Comparison of ENCODE assay signal across 8 cellular contexts in genomic region chr12:117367006-117367638, GRCh38. TPM values are rescaled to one million over a fixed set of nuclear protein-coding genes. Genes with fewer than 3 reads are reported as not detected.
DNase-seq lines count a peak whose midpoint lies in the region; ATAC-seq and TF ChIP-seq lines count a peak whose summit lies in the region.

No MANE protein-coding gene starts in this region.

- H3K9me3 ChIP-seq in GM23248 (ENCODE audit: low read depth): no peaks in the 10 kb centered on the region

- H3K4me1 Mint-ChIP-seq in CD14-positive monocyte (peaks cover 8% of the 10 kb centered on the region), endothelial cell (ENCODE audit: unreplicated experiment) (peaks cover 21% of the 10 kb centered on the region)
- no peaks in the 10 kb centered on the region for H3K4me1 Mint-ChIP-seq in activated CD4-positive, alpha-beta T cell treated with anti-CD3 and anti-CD28 coated beads, Interleukin-2, amount 10 ng/mL, durations not matched to agents 24 days and 14 days
- no peaks in the 10 kb centered on the region for H3K4me1 Mint-ChIP-seq in activated T-helper 17 cell treated with anti-CD3 and anti-CD28 coated beads, Interleukin-2, amount 50 U/mL, for 72 hours

- no peaks in the 10 kb centered on the region for H3K79me2 ChIP-seq in GM23248 (ENCODE audit: insufficient read depth)

- H3K27ac ChIP-seq in GM23248: no peak overlapping the region

- H3K36me3 Mint-ChIP-seq in CD14-positive monocyte: no peaks in the 10 kb centered on the region
- no peaks in the 10 kb centered on the region for H3K36me3 Mint-ChIP-seq in activated CD4-positive, alpha-beta T cell treated with anti-CD3 and anti-CD28 coated beads, Interleukin-2, amount 10 ng/mL, durations not matched to agents 24 days and 14 days (ENCODE audit: low read depth)
- H3K36me3 Mint-ChIP-seq in endothelial cell (ENCODE audit: low read depth, unreplicated experiment): no peaks in the 10 kb centered on the region
- no peaks in the 10 kb centered on the region for H3K36me3 Mint-ChIP-seq in activated T-helper 17 cell treated with anti-CD3 and anti-CD28 coated beads, Interleukin-2, amount 50 U/mL, for 72 hours (ENCODE audit: low read depth)

- H3K4me3 Mint-ChIP-seq in CD14-positive monocyte: no peak overlapping the region
- no peak overlapping the region for H3K4me3 Mint-ChIP-seq in activated CD4-positive, alpha-beta T cell treated with anti-CD3 and anti-CD28 coated beads, Interleukin-2, amount 10 ng/mL, durations not matched to agents 24 days and 14 days
- no peak overlapping the region for H3K4me3 Mint-ChIP-seq in endothelial cell (ENCODE audit: unreplicated experiment)
- no peak overlapping the region for H3K4me3 Mint-ChIP-seq in activated T-helper 17 cell treated with anti-CD3 and anti-CD28 coated beads, Interleukin-2, amount 50 U/mL, for 72 hours

- no peaks in the 10 kb centered on the region for H3K9me2 ChIP-seq in GM23248 (ENCODE audit: insufficient read depth)

- no peak overlapping the region for H2AFZ ChIP-seq in GM23248

- 10% methylated on average over 12 of the region's 12 CpGs for WGBS in GM23248 (ENCODE audit: low coverage in 1 of 2, low lambda C conversion rate in 2 of 2, missing lambda C conversion rate in 2 of 2), 2 experiments

- no peak overlapping the region for H3K27ac Mint-ChIP-seq in CD14-positive monocyte
- no peak overlapping the region for H3K27ac Mint-ChIP-seq in activated CD4-positive, alpha-beta T cell treated with anti-CD3 and anti-CD28 coated beads, Interleukin-2, amount 10 ng/mL, durations not matched to agents 24 days and 14 days
- no peak overlapping the region for H3K27ac Mint-ChIP-seq in endothelial cell (ENCODE audit: unreplicated experiment)
- no peak overlapping the region for H3K27ac Mint-ChIP-seq in activated T-helper 17 cell treated with anti-CD3 and anti-CD28 coated beads, Interleukin-2, amount 50 U/mL, for 72 hours

- DNase-seq in CD14-positive monocyte (ENCODE audit: low spot score) (no peak), GM23248 (peak; percentile 63), NCI-H2171 treated with DMSO at 0.1 percent for 48 hours (lab: John Stamatoyannopoulos, UW) (peak; percentile 82), endothelial cell (ENCODE audit: low spot score) (peak; percentile 89), medulla oblongata (ENCODE audit: extremely low spot score) (peak; percentile 86)
- peak; percentile 86 for DNase-seq in activated CD4-positive, alpha-beta T cell treated with anti-CD3 and anti-CD28 coated beads, Interleukin-2, amount 10 ng/mL, durations not matched to agents 24 days and 14 days
- DNase-seq in stimulated activated CD8-positive, alpha-beta memory T cell treated with anti-CD3 and anti-CD28 coated beads, Interleukin-7, amount 100 ng/mL, for 24 hours (ENCODE audit: low read depth): peak; percentile 26

- TF ChIP-seq CTCF in CD14-positive monocyte (IDR thresholded peaks at IDR 0.05): peak; percentile 95
- TF ChIP-seq CTCF in endothelial cell (IDR thresholded peaks at IDR 0.05; ENCODE audit: unreplicated experiment): peak; percentile 93

- H3K9ac ChIP-seq in GM23248: no peak overlapping the region

- in situ Hi-C loops in GM23248 (cut with MboI): loop anchor here (10.0 kb wide), 1 partner anchor 468 kb away; no protein-coding TSS in a partner anchor

- no peak for ATAC-seq in activated T-helper 17 cell treated with anti-CD3 and anti-CD28 coated beads, Interleukin-2, amount 50 U/mL, for 72 hours (replicated peaks)

- H3K9me3 Mint-ChIP-seq in CD14-positive monocyte (peaks cover 0 to 7% (median 4%) of the 10 kb centered on the region in 7 donors), endothelial cell (ENCODE audit: unreplicated experiment) (no peaks in the 10 kb centered on the region)
- H3K9me3 Mint-ChIP-seq in activated CD4-positive, alpha-beta T cell treated with anti-CD3 and anti-CD28 coated beads, Interleukin-2, amount 10 ng/mL, durations not matched to agents 24 days and 14 days: no peaks in the 10 kb centered on the region
- H3K9me3 Mint-ChIP-seq in activated T-helper 17 cell treated with anti-CD3 and anti-CD28 coated beads, Interleukin-2, amount 50 U/mL, for 72 hours: peaks cover 7% of the 10 kb centered on the region

- no peaks in the 10 kb centered on the region for H3K4me1 ChIP-seq in GM23248 (ENCODE audit: insufficient read depth)

- intact Hi-C loops in CD14-positive monocyte (cut with micrococcal nuclease): loop anchor here (2.0 to 5.0 kb wide), 3 partner anchors 220 to 470 kb away; no protein-coding TSS in a partner anchor
- intact Hi-C loops in activated CD4-positive, alpha-beta T cell treated with anti-CD3 and anti-CD28 coated beads, Interleukin-2, amount 10 ng/mL, durations not matched to agents 24 days and 14 days (cut with micrococcal nuclease): no loop called here

- no peak overlapping the region for H3K4me3 ChIP-seq in GM23248

- H3F3A ChIP-seq in GM23248 (ENCODE audit: insufficient read depth): no peaks in the 10 kb centered on the region

- peaks cover 23% of the 10 kb centered on the region; the same call in 1 of the 2 replicates for H3K27me3 ChIP-seq in GM23248 (replicated peaks; ENCODE audit: insufficient read depth)

- H3K27me3 Mint-ChIP-seq in CD14-positive monocyte (ENCODE audit: low read depth in 3 of 3): peaks cover 29 to 42% (median 29%) of the 10 kb centered on the region in 3 donors
- H3K27me3 Mint-ChIP-seq in activated CD4-positive, alpha-beta T cell treated with anti-CD3 and anti-CD28 coated beads, Interleukin-2, amount 10 ng/mL, durations not matched to agents 24 days and 14 days: peaks cover 22% of the 10 kb centered on the region
- peaks cover 18% of the 10 kb centered on the region for H3K27me3 Mint-ChIP-seq in endothelial cell (ENCODE audit: unreplicated experiment)
- H3K27me3 Mint-ChIP-seq in activated T-helper 17 cell treated with anti-CD3 and anti-CD28 coated beads, Interleukin-2, amount 50 U/mL, for 72 hours: peaks cover 37% of the 10 kb centered on the region

- no peaks in the 10 kb centered on the region for H4K20me1 ChIP-seq in GM23248 (ENCODE audit: insufficient read depth)

- no peak overlapping the region for H3K4me2 ChIP-seq in GM23248 (ENCODE audit: unreplicated experiment)

- H3K36me3 ChIP-seq in GM23248 (ENCODE audit: low read depth): no peaks in the 10 kb centered on the region

RNA-seq across cellular contexts. Expression of gene NOS1, which starts 5.7 kb away (rescaled TPM):
- not detected for polyA plus RNA-seq in CD14-positive monocyte
- not detected in 2 replicates for total RNA-seq in GM23248 (2014; rRNA removed; shearing (Covaris generic))
- not detected in 2 replicates for polyA plus RNA-seq in GM23248 (2016; fragmentation: Nextera tagmentation; extraction: Ambion mirVana)
- not detected in 2 replicates for total RNA-seq in activated CD4-positive, alpha-beta T cell treated with anti-CD3 and anti-CD28 coated beads, Interleukin-2, amount 10 ng/mL, durations not matched to agents 24 days and 14 days
- 0.05 TPM for total RNA-seq in endothelial cell (ENCODE audit: unreplicated experiment)
- under 1 TPM in 1 of 2 donors, not detected in 1; 0.03 TPM for total RNA-seq in activated T-helper 17 cell treated with anti-CD3 and anti-CD28 coated beads, Interleukin-2, amount 50 U/mL, for 72 hours
